Comparison of ENCODE assay signal across 19 cellular contexts in genomic region chr3:124967964-124968363, GRCh38. TPM values are rescaled to one million over a fixed set of nuclear protein-coding genes. Genes with fewer than 3 reads are reported as not detected.
DNase-seq lines count a peak whose midpoint lies in the region; ATAC-seq, FAIRE-seq and TF ChIP-seq lines count a peak whose summit lies in the region.
"Had no signal": no experiment of that assay in that cellular context is flagged by ENCODE, and none has a peak within 500 bp of the region (broad histone marks: within the 10 kb centered on the region; RNA-seq: fewer than 3 reads in every experiment).

No MANE protein-coding gene starts in this region.

- H3K79me2 ChIP-seq in GM12878 (ENCODE audit: control insufficient read depth, insufficient read depth, low read length): no peaks in the 10 kb centered on the region

- no peak for DNase-seq in GM12892 (ENCODE audit: insufficient read length)
- no peak for DNase-seq in GM12878 (ENCODE audit: low read depth, low spot score)
- DNase-seq in neural crest cell (ENCODE audit: low read depth, low spot score): no peak
- DNase-seq in upper lobe of right lung: no peak
- DNase-seq in DMS53 treated with DMSO at 0.1 percent for 48 hours (lab: John Stamatoyannopoulos, UW; ENCODE audit: unreplicated experiment): no peak
- no peak for DNase-seq in SIG-M5 (lab: John Stamatoyannopoulos, UW)
- DNase-seq: DND-41, GOT3, NCI-H1092 treated with DMSO at 0.1 percent for 48 hours, NCI-H146, NCI-H2081, NCI-H510A treated with DMSO at 0.1 percent for 48 hours, NCI-H82 had no signal

- H4K20me1 ChIP-seq in GM12878 (ENCODE audit: control insufficient read depth, insufficient read depth): no peaks in the 10 kb centered on the region

- no peak for TF ChIP-seq CTCF in GM12878 (IDR thresholded peaks at IDR 0.05 in 2 of 3, conservative IDR thresholded peaks at IDR 0.05 in 1 of 3; ENCODE audit: control insufficient read depth in 2 of 3, extremely low read depth in 1 of 3, insufficient read depth in 1 of 3, low read depth in 3 of 3, low read length in 3 of 3)
- TF ChIP-seq CTCF in neural crest cell (conservative IDR thresholded peaks at IDR 0.05): no peak
- no peak for TF ChIP-seq CTCF in upper lobe of right lung (IDR thresholded peaks at IDR 0.05)

- peaks cover under 1% of the 10 kb centered on the region for H3K4me1 Mint-ChIP-seq in neural crest cell

- H3K9me3 Mint-ChIP-seq in neural crest cell: no peaks in the 10 kb centered on the region

- POLR2A ChIA-PET in GM12878 (lab: Charles Lee): no interaction called here

- no peak overlapping the region for H3K4me2 ChIP-seq in GM12878 (ENCODE audit: control insufficient read depth, insufficient read depth)

- RAD21 ChIA-PET in GM12878 (lab: Charles Lee; ENCODE audit: unreplicated experiment): no interaction called here

- FAIRE-seq in GM12892 (lab: Jason Lieb, UNC) (no peak), GM12878 (lab: Jason Lieb, UNC) (no peak)
- FAIRE-seq: K562 had no signal

- SMC1A ChIA-PET in GM12878 (lab: Charles Lee; ENCODE audit: uncharacterized antibody, unreplicated experiment): interaction anchor here (0.9 kb wide), 1 partner anchor 25 kb away, joined by 3 read pairs; no protein-coding TSS in a partner anchor

- BruUV-seq in GM12878 (replicated peaks; lab: Mats Ljungman, UMichigan): no TSS peak

- intact Hi-C loops in GM12878 (cut with micrococcal nuclease; ENCODE audit: unreplicated experiment) (no loop called here), upper lobe of right lung (cut with DNase I) (no loop called here)

- H3K27ac ChIP-seq in GM12878 (ENCODE audit: control insufficient read depth, insufficient read depth) (no peak overlapping the region), upper lobe of right lung (no peak overlapping the region)
- H3K27ac ChIP-seq: C4-2B had no signal

- TF ChIP-seq RAD21 in GM12878 (IDR thresholded peaks at IDR 0.05; ENCODE audit: insufficient read depth, low read depth, low read length): no peak

- TF ChIP-seq EP300 in GM12878 (IDR thresholded peaks at IDR 0.05; ENCODE audit: borderline replicate concordance in 1 of 2, control insufficient read depth in 1 of 2, low read depth in 2 of 2, low read length in 2 of 2): no peak

- no peak overlapping the region for H3K9ac ChIP-seq in GM12878 (ENCODE audit: control insufficient read depth, insufficient read depth, low read length)

- no peak overlapping the region for H2AFZ ChIP-seq in GM12878 (ENCODE audit: control insufficient read depth, low read depth, low read length)

- H3K36me3 Mint-ChIP-seq in neural crest cell (ENCODE audit: low read depth): peaks cover 3% of the 10 kb centered on the region

- peak overlapping the region; percentile 27 for H3K27ac Mint-ChIP-seq in neural crest cell (ENCODE audit: unreplicated experiment)

- 80% methylated on average over 10 of the region's 10 CpGs for WGBS in GM12878 (ENCODE audit: insufficient coverage, insufficient replicate concordance, low lambda C conversion rate, missing lambda C conversion rate)

- TF ChIP-seq POLR2A in GM12892 (IDR thresholded peaks at IDR 0.05; ENCODE audit: low read depth, low read length) (0 out of 2 replicates have a peak, but pooled peaks have one; percentile 22), GM12878 (IDR thresholded peaks at IDR 0.05; ENCODE audit: low read depth, low read length) (peak; percentile 50; the same call in 1 of the 2 replicates)

- H3K4me3 ChIP-seq in GM12878 (no peak overlapping the region), upper lobe of right lung (no peak overlapping the region)
- H3K4me3 ChIP-seq: K562 had no signal

- in situ Hi-C loops in GM12878 (cut with MboI): no loop called here

- H3K4me1 ChIP-seq in GM12878 (ENCODE audit: control insufficient read depth, insufficient read depth, low read length): no peaks in the 10 kb centered on the region
- H3K4me1 ChIP-seq in upper lobe of right lung: no peaks in the 10 kb centered on the region

- peaks cover 9% of the 10 kb centered on the region for H3K27me3 Mint-ChIP-seq in neural crest cell (ENCODE audit: low read depth)

- ATAC-seq in GM12878 (no peak), upper lobe of right lung (peak; percentile 10), HG02852 (IDR thresholded peaks at IDR 0.05; ENCODE audit: unreplicated experiment) (no peak)
- ATAC-seq: HCT116, K562 had no signal

- no peaks in the 10 kb centered on the region for H3K9me3 ChIP-seq in GM12878 (replicated peaks; ENCODE audit: control insufficient read depth, insufficient read depth, low read length)
- no peaks in the 10 kb centered on the region for H3K9me3 ChIP-seq in upper lobe of right lung

- H3K27me3 ChIP-seq in GM12878 (replicated peaks in 1 of 2; ENCODE audit: control insufficient read depth in 2 of 2, insufficient read depth in 2 of 2, low read length in 1 of 2) (no peaks in the 10 kb centered on the region), upper lobe of right lung (no peaks in the 10 kb centered on the region)

- H3K4me3 Mint-ChIP-seq in neural crest cell: no peak overlapping the region

- CTCF ChIA-PET in GM12878 (lab: Yijun Ruan, JAX): no interaction called here

- H3K36me3 ChIP-seq in GM12878 (ENCODE audit: control insufficient read depth in 2 of 2, insufficient read depth in 2 of 2, low read length in 1 of 2) (peaks cover 2 to 16% of the 10 kb centered on the region in 2 experiments), upper lobe of right lung (peaks cover 46% of the 10 kb centered on the region)

TF ChIP-seq in GM12878, 131 proteins besides CTCF, POLR2A, EP300 and RAD21:
- TF ChIP-seq USF2 (IDR thresholded peaks at IDR 0.05; ENCODE audit: borderline replicate concordance, low read depth, low read length): no peak

RNA-seq across cellular contexts. Expression of gene MUC13, which starts 33.4 kb away (rescaled TPM):
- polyA plus RNA-seq in GM12892 (2012; ENCODE audit: missing spikeins): 0.38 TPM
- total RNA-seq in GM12878 (2013; cell fraction: nucleolus; rRNA removed): 2.5 and 3.0 TPM in 2 replicates
- 0.49 and 0.68 TPM in 2 replicates for total RNA-seq in GM12878 (2014; rRNA removed)
- total RNA-seq in GM12878 (2014; rRNA removed; fragmentation: Illumina TruSeq; extraction: Trizol): 0.74 and 0.98 TPM in 2 replicates
- total RNA-seq in GM12878 (2021): 0.80 and 0.92 TPM in 2 replicates
- polyA plus RNA-seq in GM12878 (2011; ENCODE audit: low read depth): 0.37 TPM
- 58.8 and 60.1 TPM in 2 replicates for polyA plus RNA-seq in GM12878 (2011; rRNA removed)
- 38.4 and 43.1 TPM in 2 replicates for polyA plus RNA-seq in GM12878 (2011; cell fraction: cytosol; rRNA removed)
- polyA plus RNA-seq in GM12878 (2011; cell fraction: nucleus; rRNA removed): 18.9 and 24.7 TPM in 2 replicates
- polyA plus RNA-seq in GM12878 (2012): 0.69 and 0.96 TPM in 2 replicates
- polyA plus RNA-seq in GM12878 (2014; fragmentation: Illumina TruSeq; extraction: Trizol): 1.3 and 1.5 TPM in 2 replicates
- under 1 TPM; 0.43 to 0.47 TPM for polyA plus RNA-seq in GM12878 (2014; fragmentation: Nextera tagmentation; extraction: Ambion mirVana)
- 0.65 and 0.85 TPM in 2 replicates for polyA plus RNA-seq in GM12878 (2014; rRNA removed)
- polyA plus RNA-seq in GM12878 (2016; fragmentation: Nextera tagmentation; extraction: Ambion mirVana): under 1 TPM; 0.27 to 0.28 TPM
- polyA minus RNA-seq in GM12878 (2011; rRNA and poly(A)+ RNA removed): 22.9 and 32.0 TPM in 2 replicates
- polyA minus RNA-seq in GM12878 (2011; cell fraction: cytosol; rRNA and poly(A)+ RNA removed): 13.0 and 16.7 TPM in 2 replicates
- 7.6 and 9.8 TPM in 2 replicates for polyA minus RNA-seq in GM12878 (2011; cell fraction: nucleus; rRNA and poly(A)+ RNA removed)
- total RNA-seq in neural crest cell: not detected in 2 replicates
- total RNA-seq in upper lobe of right lung: not detected
- total RNA-seq: G401, RPMI7951 had no signal
- polyA plus RNA-seq: K562 had no signal
